In genomic region chr6:168226095-168226781, GRCh38 we compare ENCODE assay signal across 1 cellular context.
TF ChIP-seq lines count a peak whose summit lies in the region.

No MANE protein-coding gene starts in this region.

TF ChIP-seq in H1, 55 proteins besides CTCF, POLR2A, EP300 and RAD21:
- no peak for TF ChIP-seq SRF (IDR thresholded peaks at IDR 0.05; ENCODE audit: low read depth, low read length)
- no peak for TF ChIP-seq TCF12 (IDR thresholded peaks at IDR 0.05; ENCODE audit: low read depth, low read length)
- TF ChIP-seq PHF8 (conservative IDR thresholded peaks at IDR 0.05; ENCODE audit: low read depth, low read length) = no peak
- TF ChIP-seq GABPA (IDR thresholded peaks at IDR 0.05; ENCODE audit: borderline replicate concordance, insufficient read depth, low read length) = no peak
- no peak for TF ChIP-seq RBBP5 (IDR thresholded peaks at IDR 0.05; ENCODE audit: borderline replicate concordance, low read depth, low read length)
- TF ChIP-seq RFX5 (IDR thresholded peaks at IDR 0.05; ENCODE audit: borderline replicate concordance, low read depth, low read length) = no peak
- TF ChIP-seq TAF1 (IDR thresholded peaks at IDR 0.05; ENCODE audit: low read depth, low read length) = no peak
- TF ChIP-seq JUND (IDR thresholded peaks at IDR 0.05; ENCODE audit: low read length) = no peak
- no peak for TF ChIP-seq KDM4A (IDR thresholded peaks at IDR 0.05; ENCODE audit: low read depth, low read length, severe bottlenecking)
- TF ChIP-seq BCL11A (IDR thresholded peaks at IDR 0.05; ENCODE audit: low read depth in 2 of 2, low read length in 2 of 2) = no peak
- TF ChIP-seq TEAD4 (IDR thresholded peaks at IDR 0.05; ENCODE audit: low read depth, low read length) = no peak
- TF ChIP-seq SUZ12 (IDR thresholded peaks at IDR 0.05; ENCODE audit: low read length) = no peak
- TF ChIP-seq RNF2 (IDR thresholded peaks at IDR 0.05; ENCODE audit: borderline replicate concordance, low read depth, low read length, missing control alignments, poor library complexity, severe bottlenecking) = no peak
- no peak for TF ChIP-seq KDM5A (IDR thresholded peaks at IDR 0.05; ENCODE audit: low read length)
